Comparison of ENCODE assay signal across 12 cellular contexts in genomic region chr3:195394024-195394423, GRCh38. TPM values are rescaled to one million over a fixed set of nuclear protein-coding genes. Genes with fewer than 3 reads are reported as not detected.
A peak's percentile ranks its signal among the peaks of the same experiment; 100 is the strongest.
DNase-seq lines count a peak whose midpoint lies in the region; ATAC-seq, FAIRE-seq and TF ChIP-seq lines count a peak whose summit lies in the region.
"Had no signal": no experiment of that assay in that cellular context is flagged by ENCODE, and none has a peak within 500 bp of the region (broad histone marks: within the 10 kb centered on the region; RNA-seq: fewer than 3 reads in every experiment).

No MANE protein-coding gene starts in this region.

- FAIRE-seq in HTR-8/SVneo (lab: Jason Lieb, UNC), result peak; percentile 28

- no peak overlapping the region for H3K27ac ChIP-seq in lower lobe of right lung

- peaks cover 1% of the 10 kb centered on the region; the same call in 1 of the 2 replicates for H3K36me3 ChIP-seq in GM06990 (ENCODE audit: control insufficient read depth, insufficient read depth, low read length)
- H3K36me3 ChIP-seq in lower lobe of right lung, result peaks cover 20% of the 10 kb centered on the region

- no peak overlapping the region; the same call in 1 of the 2 replicates for H3K4me3 ChIP-seq in GM06990 (replicated peaks; ENCODE audit: low read depth, low read length)
- no peak overlapping the region for H3K4me3 ChIP-seq in lower lobe of right lung

- ATAC-seq in GM19351 (IDR thresholded peaks at IDR 0.05; ENCODE audit: unreplicated experiment) (peak; percentile 80), HG02763 (IDR thresholded peaks at IDR 0.05; ENCODE audit: unreplicated experiment) (peak; percentile 57), lower lobe of right lung (no peak)

- H3K9me3 ChIP-seq in lower lobe of right lung, result no peaks in the 10 kb centered on the region

- no peak for TF ChIP-seq CTCF in GM06990 (IDR thresholded peaks at IDR 0.05; ENCODE audit: insufficient read depth, low read length, poor library complexity, severe bottlenecking)
- TF ChIP-seq CTCF in lower lobe of right lung (IDR thresholded peaks at IDR 0.05), result no peak

- DNase-seq in GM06990 (ENCODE audit: extremely low read depth, insufficient read length) (peak; percentile 25), HTR-8/SVneo (ENCODE audit: insufficient read length, low spot score) (no peak), inferior parietal cortex (ENCODE audit: extremely low spot score) (no peak), NCI-H2081 treated with DMSO at 0.1 percent for 48 hours (lab: John Stamatoyannopoulos, UW) (no peak), lower lobe of right lung (no peak), NCI-H526 treated with DMSO at 0.1 percent for 48 hours (lab: John Stamatoyannopoulos, UW) (no peak)
- DNase-seq: activated CD4-positive, alpha-beta T cell treated with anti-CD3 and anti-CD28 coated beads for 4 hours; DND-41; NCI-H1436 treated with DMSO at 0.1 percent for 48 hours; stimulated activated CD4-positive, alpha-beta T cell treated with anti-CD3 and anti-CD28 coated beads, Interleukin-4, amount 100 ng/mL, for 4 hours had no signal

- intact Hi-C loops in lower lobe of right lung (cut with DNase I), result no loop called here

- H3K4me1 ChIP-seq in lower lobe of right lung, result peaks cover 15% of the 10 kb centered on the region

- H3K27me3 ChIP-seq in GM06990 (replicated peaks; ENCODE audit: control insufficient read depth, insufficient read depth, low read length) (no peaks in the 10 kb centered on the region), lower lobe of right lung (ENCODE audit: low read depth) (no peaks in the 10 kb centered on the region)

RNA-seq across cellular contexts. Expression of gene ACAP2, which starts 48.8 kb away (rescaled TPM):
- 68.9 TPM for total RNA-seq in lower lobe of right lung

Comparison
In these comparisons a context has a peak if more than half of its experiments do, and no peak if none do; other contexts are left out.
1. ATAC-seq: peak in GM19351 (single experiment) and HG02763 (single experiment); none in lower lobe of right lung (0 of 2).